Comparison of ENCODE assay signal across 33 cellular contexts in genomic region chr18:33863912-33864311, GRCh38.
"Had no signal": no experiment of that assay in that cellular context is flagged by ENCODE, and none has a peak within 500 bp of the region (broad histone marks: within the 10 kb centered on the region; RNA-seq: fewer than 3 reads in every experiment).

No MANE protein-coding gene starts in this region.

- H3K4me1 ChIP-seq: adrenal gland, colonic mucosa, esophagus muscularis mucosa, foreskin keratinocyte, gastrocnemius medialis, heart left ventricle had no signal

- H3K27me3 Mint-ChIP-seq: activated CD4-positive, alpha-beta memory T cell treated with anti-CD3 and anti-CD28 coated beads for 36 hours; activated CD4-positive, alpha-beta T cell treated with anti-CD3 and anti-CD28 coated beads for 36 hours; activated CD4-positive, alpha-beta T cell treated with anti-CD3 and anti-CD28 coated beads, Interleukin-2, amount 10 ng/mL, durations not matched to agents 24 days and 14 days; activated CD8-positive, alpha-beta memory T cell treated with anti-CD3 and anti-CD28 coated beads, Interleukin-2, amount 10 ng/mL, durations not matched to agents 7 days and 5 days; activated naive CD4-positive, alpha-beta T cell treated with anti-CD3 and anti-CD28 coated beads, Interleukin-2, amount 50 U/mL, for 24 hours; activated naive CD8-positive, alpha-beta T cell treated with anti-CD3 and anti-CD28 coated beads for 36 hours; activated naive CD8-positive, alpha-beta T cell treated with anti-CD3 and anti-CD28 coated beads, Interleukin-2, amount 50 U/mL, for 24 hours had no signal

- H3K4me3 Mint-ChIP-seq: activated CD4-positive, alpha-beta memory T cell treated with anti-CD3 and anti-CD28 coated beads for 36 hours; activated CD4-positive, alpha-beta T cell treated with anti-CD3 and anti-CD28 coated beads for 36 hours; activated CD4-positive, alpha-beta T cell treated with anti-CD3 and anti-CD28 coated beads, Interleukin-2, amount 10 ng/mL, durations not matched to agents 24 days and 14 days; activated CD8-positive, alpha-beta memory T cell treated with anti-CD3 and anti-CD28 coated beads, Interleukin-2, amount 10 ng/mL, durations not matched to agents 7 days and 5 days; activated CD8-positive, alpha-beta T cell treated with anti-CD3 and anti-CD28 coated beads, Interleukin-2, amount 10 ng/mL, durations not matched to agents 7 days and 5 days; activated naive CD4-positive, alpha-beta T cell treated with anti-CD3 and anti-CD28 coated beads for 36 hours; activated naive CD4-positive, alpha-beta T cell treated with anti-CD3 and anti-CD28 coated beads, Interleukin-2, amount 50 U/mL, for 24 hours; activated naive CD8-positive, alpha-beta T cell treated with anti-CD3 and anti-CD28 coated beads for 36 hours; activated naive CD8-positive, alpha-beta T cell treated with anti-CD3 and anti-CD28 coated beads, Interleukin-2, amount 50 U/mL, for 24 hours; activated T-helper 1 cell treated with anti-CD3 and anti-CD28 coated beads, Interleukin-12 subunit alpha, Interleukin-12 subunit beta, Interleukin-2, Interleukin-4 antibody, amounts not matched to agents 30 ng/mL and 10 ng/mL and 1 ng/mL, durations not matched to agents 14 hours and 24 hours and 36 hours had no signal

- DNase-seq: activated CD4-positive, alpha-beta memory T cell treated with anti-CD3 and anti-CD28 coated beads for 36 hours; activated CD4-positive, alpha-beta T cell treated with anti-CD3 and anti-CD28 coated beads for 36 hours; activated CD4-positive, alpha-beta T cell treated with anti-CD3 and anti-CD28 coated beads, Interleukin-2, amount 10 ng/mL, durations not matched to agents 24 days and 14 days; activated CD4-positive, CD25-positive, alpha-beta regulatory T cell; activated CD4-positive, CD25-positive, alpha-beta regulatory T cell treated with anti-CD3 and anti-CD28 coated beads, Interleukin-2, amount 50 U/mL, for 72 hours; activated CD8-positive, alpha-beta memory T cell treated with anti-CD3 and anti-CD28 coated beads, Interleukin-2, amount 10 ng/mL, durations not matched to agents 7 days and 5 days; activated CD8-positive, alpha-beta memory T cell treated with anti-CD3 and anti-CD28 coated beads, Interleukin-2, amount 50 U/mL, for 4 hours; activated CD8-positive, alpha-beta T cell treated with anti-CD3 and anti-CD28 coated beads, Interleukin-2, amount 10 ng/mL, durations not matched to agents 7 days and 5 days; activated effector memory CD4-positive, alpha-beta T cell treated with anti-CD3 and anti-CD28 coated beads, Interleukin-2, amount 50 U/mL, for 16 hours; activated naive CD4-positive, alpha-beta T cell treated with anti-CD3 and anti-CD28 coated beads for 36 hours; activated naive CD8-positive, alpha-beta T cell treated with anti-CD3 and anti-CD28 coated beads for 36 hours; activated naive CD8-positive, alpha-beta T cell treated with anti-CD3 and anti-CD28 coated beads, Interleukin-2, amount 50 U/mL, for 24 hours; activated T-cell treated with anti-CD3 and anti-CD28 coated beads, Interleukin-2, amount 50 U/mL, for 1 hour; activated T-cell treated with anti-CD3 and anti-CD28 coated beads, Interleukin-2, amount 50 U/mL, for 48 hours; adrenal gland; amygdala; aorta; body of pancreas; caudate nucleus; cerebellar nuclear complex; colonic mucosa; effector CD8-positive, alpha-beta T cell; erythroblast; foreskin keratinocyte; gastrocnemius medialis; glutamatergic neuron; heart left ventricle; T-helper 2 cell; WERI-Rb-1 had no signal

- ATAC-seq: activated CD4-positive, alpha-beta T cell treated with anti-CD3 and anti-CD28 coated beads for 36 hours; activated CD8-positive, alpha-beta memory T cell treated with anti-CD3 and anti-CD28 coated beads, Interleukin-2, amount 10 ng/mL, durations not matched to agents 7 days and 5 days; activated CD8-positive, alpha-beta T cell treated with anti-CD3 and anti-CD28 coated beads, Interleukin-2, amount 10 ng/mL, durations not matched to agents 7 days and 5 days; activated naive CD8-positive, alpha-beta T cell treated with anti-CD3 and anti-CD28 coated beads, Interleukin-2, amount 50 U/mL, for 24 hours; body of pancreas; foreskin keratinocyte; gastrocnemius medialis; heart left ventricle had no signal

- H3K4me1 Mint-ChIP-seq: activated CD4-positive, alpha-beta T cell treated with anti-CD3 and anti-CD28 coated beads for 36 hours; activated CD4-positive, alpha-beta T cell treated with anti-CD3 and anti-CD28 coated beads, Interleukin-2, amount 10 ng/mL, durations not matched to agents 24 days and 14 days; activated CD8-positive, alpha-beta memory T cell treated with anti-CD3 and anti-CD28 coated beads, Interleukin-2, amount 10 ng/mL, durations not matched to agents 7 days and 5 days; activated naive CD4-positive, alpha-beta T cell treated with anti-CD3 and anti-CD28 coated beads, Interleukin-2, amount 50 U/mL, for 24 hours; activated naive CD8-positive, alpha-beta T cell treated with anti-CD3 and anti-CD28 coated beads for 36 hours; activated naive CD8-positive, alpha-beta T cell treated with anti-CD3 and anti-CD28 coated beads, Interleukin-2, amount 50 U/mL, for 24 hours had no signal

- H3K36me3 Mint-ChIP-seq: activated CD4-positive, alpha-beta memory T cell treated with anti-CD3 and anti-CD28 coated beads for 36 hours; activated CD8-positive, alpha-beta memory T cell treated with anti-CD3 and anti-CD28 coated beads, Interleukin-2, amount 10 ng/mL, durations not matched to agents 7 days and 5 days; activated naive CD4-positive, alpha-beta T cell treated with anti-CD3 and anti-CD28 coated beads, Interleukin-2, amount 50 U/mL, for 24 hours; activated naive CD8-positive, alpha-beta T cell treated with anti-CD3 and anti-CD28 coated beads for 36 hours had no signal

- H3K27ac ChIP-seq: adrenal gland, body of pancreas, colonic mucosa, esophagus muscularis mucosa, foreskin keratinocyte, gastrocnemius medialis, heart left ventricle, WERI-Rb-1 had no signal

- H3K27ac Mint-ChIP-seq: activated CD4-positive, alpha-beta memory T cell treated with anti-CD3 and anti-CD28 coated beads for 36 hours; activated CD4-positive, alpha-beta T cell treated with anti-CD3 and anti-CD28 coated beads for 36 hours; activated CD4-positive, alpha-beta T cell treated with anti-CD3 and anti-CD28 coated beads, Interleukin-2, amount 10 ng/mL, durations not matched to agents 24 days and 14 days; activated CD8-positive, alpha-beta memory T cell treated with anti-CD3 and anti-CD28 coated beads, Interleukin-2, amount 10 ng/mL, durations not matched to agents 7 days and 5 days; activated CD8-positive, alpha-beta T cell treated with anti-CD3 and anti-CD28 coated beads, Interleukin-2, amount 10 ng/mL, durations not matched to agents 7 days and 5 days; activated naive CD4-positive, alpha-beta T cell treated with anti-CD3 and anti-CD28 coated beads for 36 hours; activated naive CD4-positive, alpha-beta T cell treated with anti-CD3 and anti-CD28 coated beads, Interleukin-2, amount 50 U/mL, for 24 hours; activated naive CD8-positive, alpha-beta T cell treated with anti-CD3 and anti-CD28 coated beads for 36 hours; activated naive CD8-positive, alpha-beta T cell treated with anti-CD3 and anti-CD28 coated beads, Interleukin-2, amount 50 U/mL, for 24 hours; activated T-helper 1 cell treated with anti-CD3 and anti-CD28 coated beads, Interleukin-12 subunit alpha, Interleukin-12 subunit beta, Interleukin-2, Interleukin-4 antibody, amounts not matched to agents 30 ng/mL and 10 ng/mL and 1 ng/mL, durations not matched to agents 14 hours and 24 hours and 36 hours; activated T-helper 2 cell treated with anti-CD3 and anti-CD28 coated beads, Interferon-gamma antibody, Interleukin-2, Interleukin-4, amounts not matched to agents 10 μg/mL and 5 μg/mL and 100 μg/mL, durations not matched to agents 14 hours and 24 hours and 36 hours had no signal

- H3K36me3 ChIP-seq: adrenal gland, colonic mucosa, esophagus muscularis mucosa, gastrocnemius medialis, heart left ventricle, WERI-Rb-1 had no signal

- H3K4me3 ChIP-seq: adrenal gland, body of pancreas, colonic mucosa, esophagus muscularis mucosa, gastrocnemius medialis, heart left ventricle had no signal

- H3K27me3 ChIP-seq: adrenal gland, body of pancreas, colonic mucosa, esophagus muscularis mucosa, foreskin keratinocyte, gastrocnemius medialis, heart left ventricle had no signal

- H3K9me3 ChIP-seq: colonic mucosa, gastrocnemius medialis had no signal
